17 cellular contexts compared by ENCODE assay signal in the genomic region with DNA sequence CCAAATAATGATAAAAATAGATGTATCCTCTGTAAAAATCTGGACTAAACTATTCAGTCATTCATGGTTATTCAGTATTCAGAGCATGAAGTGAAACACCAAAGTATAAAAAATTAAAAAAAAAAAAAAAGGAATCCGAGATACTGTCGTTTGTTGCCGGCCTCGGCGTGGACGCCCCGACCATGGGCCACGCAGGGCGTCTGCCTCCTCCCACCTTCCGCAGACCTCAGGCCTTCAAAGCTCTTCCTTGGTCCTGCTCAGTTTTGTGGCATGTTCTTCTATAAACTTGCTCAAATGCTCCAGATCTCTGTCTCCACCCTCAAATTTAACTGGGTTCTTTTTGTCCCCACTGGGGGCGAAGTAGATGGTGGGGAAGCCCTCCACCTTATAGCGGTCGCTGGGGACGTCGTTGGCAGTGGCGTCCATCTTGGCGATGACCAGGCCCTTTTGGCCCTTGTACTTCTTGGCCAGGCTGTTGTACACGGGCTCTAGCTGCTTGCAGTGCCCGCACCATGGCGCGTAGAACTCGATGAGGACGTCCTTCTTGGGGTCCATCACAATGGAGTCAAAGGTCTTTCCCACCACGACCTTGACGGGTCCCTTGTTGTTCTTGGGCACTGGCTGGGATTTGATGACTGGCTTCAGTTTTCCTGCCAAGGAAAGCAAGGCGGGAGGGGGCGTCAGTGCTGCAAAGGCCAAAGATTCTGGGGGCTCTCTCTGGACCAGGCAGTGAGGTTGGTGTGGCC.
"Had no signal": no experiment of that assay in that cellular context is flagged by ENCODE, and none has a peak within 500 bp of the region (broad histone marks: within the 10 kb centered on the region; RNA-seq: fewer than 3 reads in every experiment).

No MANE protein-coding gene starts in this region.

- DNase-seq: activated CD4-positive, alpha-beta T cell treated with anti-CD3 and anti-CD28 coated beads for 4 hours; activated CD8-positive, alpha-beta memory T cell treated with anti-CD3 and anti-CD28 coated beads, Interleukin-2, amount 50 U/mL, for 48 hours; activated naive CD4-positive, alpha-beta T cell treated with anti-CD3 and anti-CD28 coated beads for 36 hours; adrenal gland; dorsolateral prefrontal cortex; endodermal cell; left colon; lower lobe of right lung; midbrain; T1000; thyroid gland had no signal

- H3K79me2 ChIP-seq: parathyroid adenoma had no signal

- ATAC-seq: gastroesophageal sphincter; left colon; lower lobe of right lung; stimulated activated memory B cell treated with anti-CD40 and anti-IgM and Interleukin-4, amounts not matched to agents 10 μg/mL and 1 μg/mL and 100 μg/mL, for 72 hours had no signal

- H3K27ac Mint-ChIP-seq: activated naive CD4-positive, alpha-beta T cell treated with anti-CD3 and anti-CD28 coated beads for 36 hours; activated T-helper 1 cell treated with anti-CD3 and anti-CD28 coated beads, Interleukin-12 subunit alpha, Interleukin-12 subunit beta, Interleukin-2, Interleukin-4 antibody, amounts not matched to agents 30 ng/mL and 10 ng/mL and 1 ng/mL, durations not matched to agents 14 hours and 24 hours and 36 hours; endodermal cell; stimulated activated memory B cell treated with anti-CD40 and anti-IgM and Interleukin-4, amounts not matched to agents 10 μg/mL and 1 μg/mL and 100 μg/mL, for 72 hours had no signal

- H3K27ac ChIP-seq: adrenal gland, gastroesophageal sphincter, lower lobe of right lung, neutrophil, parathyroid adenoma, thyroid gland, VCaP had no signal

- H3K9ac ChIP-seq: parathyroid adenoma had no signal

- H3K27me3 ChIP-seq: adrenal gland, dorsolateral prefrontal cortex, gastroesophageal sphincter, neutrophil, thyroid gland had no signal

- H3K4me1 ChIP-seq: adrenal gland, lower lobe of right lung, parathyroid adenoma, thyroid gland had no signal

- H3K9me3 ChIP-seq: adrenal gland, gastroesophageal sphincter, lower lobe of right lung, neutrophil, thyroid gland had no signal

- H3K4me1 Mint-ChIP-seq: endodermal cell had no signal

- H3K4me3 Mint-ChIP-seq: activated naive CD4-positive, alpha-beta T cell treated with anti-CD3 and anti-CD28 coated beads for 36 hours; activated T-helper 1 cell treated with anti-CD3 and anti-CD28 coated beads, Interleukin-12 subunit alpha, Interleukin-12 subunit beta, Interleukin-2, Interleukin-4 antibody, amounts not matched to agents 30 ng/mL and 10 ng/mL and 1 ng/mL, durations not matched to agents 14 hours and 24 hours and 36 hours; endodermal cell; stimulated activated memory B cell treated with anti-CD40 and anti-IgM and Interleukin-4, amounts not matched to agents 10 μg/mL and 1 μg/mL and 100 μg/mL, for 72 hours had no signal

- H3K9me3 Mint-ChIP-seq: activated naive CD4-positive, alpha-beta T cell treated with anti-CD3 and anti-CD28 coated beads for 36 hours; activated T-helper 1 cell treated with anti-CD3 and anti-CD28 coated beads, Interleukin-12 subunit alpha, Interleukin-12 subunit beta, Interleukin-2, Interleukin-4 antibody, amounts not matched to agents 30 ng/mL and 10 ng/mL and 1 ng/mL, durations not matched to agents 14 hours and 24 hours and 36 hours; endodermal cell; stimulated activated memory B cell treated with anti-CD40 and anti-IgM and Interleukin-4, amounts not matched to agents 10 μg/mL and 1 μg/mL and 100 μg/mL, for 72 hours had no signal

- H3K27me3 Mint-ChIP-seq: stimulated activated memory B cell treated with anti-CD40 and anti-IgM and Interleukin-4, amounts not matched to agents 10 μg/mL and 1 μg/mL and 100 μg/mL, for 72 hours had no signal

- H2AFZ ChIP-seq: parathyroid adenoma had no signal

- H3K4me3 ChIP-seq: adrenal gland, dorsolateral prefrontal cortex, gastroesophageal sphincter, lower lobe of right lung, thyroid gland had no signal
